1 cellular context compared by ENCODE assay signal in the genomic region with DNA sequence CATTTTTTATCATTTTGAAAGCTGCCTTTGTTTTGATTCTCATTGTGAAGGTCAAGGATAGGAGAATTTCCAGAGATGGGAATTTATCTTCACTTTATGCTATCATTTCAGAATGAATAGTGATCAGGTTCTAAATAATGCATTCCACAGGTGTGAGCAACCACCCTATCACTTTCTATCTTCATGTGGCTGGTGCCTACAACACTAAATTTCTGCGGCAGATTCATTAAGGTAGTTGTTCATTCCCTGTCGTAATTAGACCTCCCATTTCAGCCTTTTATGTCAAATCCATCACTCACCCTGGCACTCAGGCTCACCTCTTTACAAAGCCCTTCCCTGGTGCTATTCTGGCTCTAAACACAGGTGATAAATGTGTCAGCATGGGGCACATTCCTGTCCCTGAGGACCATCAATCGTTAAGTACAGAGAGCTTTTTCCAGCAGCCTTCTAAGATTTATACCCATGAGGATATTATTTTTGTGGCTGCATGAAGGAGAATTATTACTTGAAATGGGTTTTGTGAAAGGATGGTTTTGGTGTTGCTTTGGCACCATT.
TF ChIP-seq lines count a peak whose summit lies in the region.

No MANE protein-coding gene starts in this region.

TF ChIP-seq in H1, 55 proteins besides CTCF, POLR2A, EP300 and RAD21:
- TF ChIP-seq RXRA (IDR thresholded peaks at IDR 0.05; ENCODE audit: insufficient read depth, low read depth, low read length) (no peak), BCL11A (IDR thresholded peaks at IDR 0.05; ENCODE audit: low read depth in 2 of 2, low read length in 2 of 2) (no peak), TEAD4 (IDR thresholded peaks at IDR 0.05; ENCODE audit: low read depth, low read length) (peak; percentile 88), NANOG (IDR thresholded peaks at IDR 0.05; ENCODE audit: insufficient read depth, low read depth, low read length, poor library complexity, severe bottlenecking) (peak; percentile 90)
